23 cellular contexts compared by ENCODE assay signal in genomic region chr5:150622157-150622556, GRCh38. TPM values are rescaled to one million over a fixed set of nuclear protein-coding genes. Genes with fewer than 3 reads are reported as not detected.
DNase-seq lines count a peak whose midpoint lies in the region; ATAC-seq and TF ChIP-seq lines count a peak whose summit lies in the region.
"Had no signal": no experiment of that assay in that cellular context is flagged by ENCODE, and none has a peak within 500 bp of the region (broad histone marks: within the 10 kb centered on the region; RNA-seq: fewer than 3 reads in every experiment).

No MANE protein-coding gene starts in this region.

- H3K27ac ChIP-seq in cingulate gyrus (ENCODE audit: low read depth, low read length) (peak overlapping the region; percentile 66), psoas muscle (peak overlapping the region; percentile 50)
- H3K27ac ChIP-seq: upper lobe of right lung had no signal

- no peak for ATAC-seq in psoas muscle
- no peak for ATAC-seq in GM19455 (IDR thresholded peaks at IDR 0.05; ENCODE audit: unreplicated experiment)
- no peak for ATAC-seq in HG02798 (IDR thresholded peaks at IDR 0.05; ENCODE audit: poor library complexity, unreplicated experiment)
- ATAC-seq: activated CD8-positive, alpha-beta memory T cell treated with anti-CD3 and anti-CD28 coated beads, Interleukin-2, amount 10 ng/mL, durations not matched to agents 7 days and 5 days; gastroesophageal sphincter; left colon; natural killer cell treated with Interleukin-12 subunit alpha and Interleukin-12 subunit beta and Interleukin-15 and Interleukin-18, amount 100 ng/mL, for 72 hours; upper lobe of right lung had no signal

- no peaks in the 10 kb centered on the region for H3K36me3 ChIP-seq in psoas muscle (ENCODE audit: insufficient read depth in 1 of 2, low read depth in 1 of 2)
- H3K36me3 ChIP-seq: gastroesophageal sphincter, upper lobe of right lung had no signal

- no peak for TF ChIP-seq CTCF in psoas muscle (IDR thresholded peaks at IDR 0.05)

- no peaks in the 10 kb centered on the region for H3K27me3 ChIP-seq in psoas muscle (ENCODE audit: insufficient read depth in 3 of 3, low read length in 2 of 3)
- H3K27me3 ChIP-seq: gastroesophageal sphincter had no signal

- no peak overlapping the region for H3K4me3 ChIP-seq in psoas muscle
- H3K4me3 ChIP-seq: gastroesophageal sphincter, upper lobe of right lung had no signal

- H3K9me3 ChIP-seq in psoas muscle: no peaks in the 10 kb centered on the region
- H3K9me3 ChIP-seq: gastroesophageal sphincter, upper lobe of right lung had no signal

- peaks cover 47% of the 10 kb centered on the region for H3K4me1 ChIP-seq in psoas muscle

- DNase-seq in Daoy (ENCODE audit: low read depth) (peak; percentile 73), NCI-H226 (peak; percentile 58), psoas muscle (peak in 1 of 2 donors; percentile 20)
- no peak for DNase-seq in stimulated activated CD8-positive, alpha-beta memory T cell treated with anti-CD3 and anti-CD28 coated beads, Interleukin-4, amount 100 ng/mL, for 48 hours
- DNase-seq: activated CD4-positive, alpha-beta T cell treated with anti-CD3 and anti-CD28 coated beads for 48 hours; activated CD8-positive, alpha-beta memory T cell treated with anti-CD3 and anti-CD28 coated beads, Interleukin-2, amount 10 ng/mL, durations not matched to agents 7 days and 5 days; CD8-positive, alpha-beta memory T cell; erythroblast; left colon; midbrain; NCI-H1436; NCI-H748 treated with DMSO at 0.1 percent for 48 hours; OCI-M1; SIG-M5; stimulated activated CD4-positive, alpha-beta T cell treated with anti-CD3 and anti-CD28 coated beads, Interleukin-2, amount 100 ng/mL, for 24 hours; stimulated activated naive CD4-positive, alpha-beta T cell; T-helper 1 cell; upper lobe of right lung had no signal

- intact Hi-C loops in psoas muscle (cut with DNase I): no loop called here

- 70 to 79% (median 79%) methylated on average over 2 of the region's 2 CpGs for WGBS in psoas muscle, 3 donors

RNA-seq across cellular contexts. Expression of gene SYNPO, which starts 18.3 kb away (rescaled TPM):
- 4.5 and 5.4 TPM in 2 replicates for total RNA-seq in Daoy (2014; rRNA removed; shearing (Covaris generic))
- total RNA-seq in psoas muscle: 100 to 1,000 TPM; 447 to 745 (median 673) TPM
- polyA plus RNA-seq in psoas muscle: 100 to 1,000 TPM; 136 to 855 (median 503) TPM
- polyA plus RNA-seq: CD8-positive, alpha-beta memory T cell had no signal

RNA-seq across cellular contexts. Expression of gene MYOZ3, which starts 38.9 kb away (rescaled TPM):
- 0.09 TPM in 1 of 2 replicates, not detected in the other for total RNA-seq in Daoy (2014; rRNA removed; shearing (Covaris generic))
- total RNA-seq in psoas muscle: 100 to 1,000 TPM in 1 of 4 donors, 10 to 100 TPM in 3; 29.7 to 110 (median 31.7) TPM
- 10 to 100 TPM in 2 of 3 donors, 1 to 10 TPM in 1; 3.0 to 14.5 (median 14.5) TPM for polyA plus RNA-seq in psoas muscle
- total RNA-seq: activated CD8-positive, alpha-beta memory T cell treated with anti-CD3 and anti-CD28 coated beads, Interleukin-2, amount 10 ng/mL, durations not matched to agents 7 days and 5 days; CD8-positive, alpha-beta memory T cell; natural killer cell treated with Interleukin-12 subunit alpha and Interleukin-12 subunit beta and Interleukin-15 and Interleukin-18, amount 100 ng/mL, for 72 hours had no signal
- polyA plus RNA-seq: CD8-positive, alpha-beta memory T cell had no signal

Comparison
In these comparisons a context has a peak if more than half of its experiments do, and no peak if none do; other contexts are left out.
1. RNA of gene SYNPO, which starts 18.3 kb away (total RNA-seq): 447 to 745 TPM in psoas muscle; 4.5 to 5.4 TPM in Daoy; every median in the first group is over 10 times any median in the second.
2. RNA of gene MYOZ3, which starts 38.9 kb away (total RNA-seq): 29.7 to 110 TPM in psoas muscle; 0.09 TPM in Daoy; every median in the first group is over 10 times any median in the second.